In genomic region chr1:92470216-92470615, GRCh38 we compare ENCODE assay signal across 23 cellular contexts. TPM values are rescaled to one million over a fixed set of nuclear protein-coding genes. Genes with fewer than 3 reads are reported as not detected.
A peak's percentile ranks its signal among the peaks of the same experiment; 100 is the strongest.
DNase-seq lines count a peak whose midpoint lies in the region; ATAC-seq and TF ChIP-seq lines count a peak whose summit lies in the region.
"Had no signal": no experiment of that assay in that cellular context is flagged by ENCODE, and none has a peak within 500 bp of the region (broad histone marks: within the 10 kb centered on the region; RNA-seq: fewer than 3 reads in every experiment).

No MANE protein-coding gene starts in this region.

- H3K27me3 Mint-ChIP-seq in activated CD8-positive, alpha-beta T cell treated with anti-CD3 and anti-CD28 coated beads for 36 hours, result no peaks in the 10 kb centered on the region
- no peaks in the 10 kb centered on the region for H3K27me3 Mint-ChIP-seq in activated CD8-positive, alpha-beta T cell treated with anti-CD3 and anti-CD28 coated beads, Interleukin-2, amount 10 ng/mL, durations not matched to agents 7 days and 5 days (ENCODE audit: low read depth)
- H3K27me3 Mint-ChIP-seq in activated T-helper 2 cell treated with anti-CD3 and anti-CD28 coated beads, Interferon-gamma antibody, Interleukin-2, Interleukin-4, amounts not matched to agents 10 μg/mL and 5 μg/mL and 100 μg/mL, durations not matched to agents 14 hours and 24 hours and 36 hours (ENCODE audit: low read depth), result no peaks in the 10 kb centered on the region
- H3K27me3 Mint-ChIP-seq: CD4-positive, alpha-beta T cell had no signal

- no peak overlapping the region for H3K4me3 Mint-ChIP-seq in activated CD8-positive, alpha-beta T cell treated with anti-CD3 and anti-CD28 coated beads for 36 hours
- H3K4me3 Mint-ChIP-seq in activated CD8-positive, alpha-beta T cell treated with anti-CD3 and anti-CD28 coated beads, Interleukin-2, amount 10 ng/mL, durations not matched to agents 7 days and 5 days, result no peak overlapping the region
- H3K4me3 Mint-ChIP-seq in activated T-helper 2 cell treated with anti-CD3 and anti-CD28 coated beads, Interferon-gamma antibody, Interleukin-2, Interleukin-4, amounts not matched to agents 10 μg/mL and 5 μg/mL and 100 μg/mL, durations not matched to agents 14 hours and 24 hours and 36 hours (ENCODE audit: low read depth), result no peak overlapping the region
- H3K4me3 Mint-ChIP-seq: CD14-positive monocyte; CD4-positive, alpha-beta T cell; CD8-positive, alpha-beta memory T cell had no signal

- no peaks in the 10 kb centered on the region for H3K9me3 ChIP-seq in upper lobe of left lung
- H3K9me3 ChIP-seq: A549; BE2C; BLaER1 treated with 17β-estradiol and CSF1 and Interleukin-3, amounts not matched to agents 10 nM and 100 nM had no signal

- peaks cover 55% of the 10 kb centered on the region for H3K4me1 Mint-ChIP-seq in activated CD8-positive, alpha-beta T cell treated with anti-CD3 and anti-CD28 coated beads for 36 hours (ENCODE audit: low read depth)
- peaks cover 60% of the 10 kb centered on the region for H3K4me1 Mint-ChIP-seq in activated CD8-positive, alpha-beta T cell treated with anti-CD3 and anti-CD28 coated beads, Interleukin-2, amount 10 ng/mL, durations not matched to agents 7 days and 5 days (ENCODE audit: low read depth)
- H3K4me1 Mint-ChIP-seq in activated T-helper 2 cell treated with anti-CD3 and anti-CD28 coated beads, Interferon-gamma antibody, Interleukin-2, Interleukin-4, amounts not matched to agents 10 μg/mL and 5 μg/mL and 100 μg/mL, durations not matched to agents 14 hours and 24 hours and 36 hours (ENCODE audit: low read depth), result peaks cover 61% of the 10 kb centered on the region

- POLR2A ChIA-PET in activated CD8-positive, alpha-beta T cell treated with anti-CD3 and anti-CD28 coated beads for 36 hours (lab: Charles Lee), result interaction anchor here (0.6 kb wide), 1 partner anchor 149 kb away, joined by 3 read pairs; no protein-coding TSS in a partner anchor
- POLR2A ChIA-PET in activated CD8-positive, alpha-beta T cell treated with anti-CD3 and anti-CD28 coated beads, Interleukin-2, amount 10 ng/mL, durations not matched to agents 7 days and 5 days (lab: Charles Lee), result interaction anchor here (1.1 kb wide), 1 partner anchor 11 kb away, joined by 5 read pairs; no protein-coding TSS in a partner anchor

- peak overlapping the region; percentile 50 for H3K27ac Mint-ChIP-seq in activated CD8-positive, alpha-beta T cell treated with anti-CD3 and anti-CD28 coated beads for 36 hours
- no peak overlapping the region for H3K27ac Mint-ChIP-seq in activated CD8-positive, alpha-beta T cell treated with anti-CD3 and anti-CD28 coated beads, Interleukin-2, amount 10 ng/mL, durations not matched to agents 7 days and 5 days
- H3K27ac Mint-ChIP-seq in activated T-helper 2 cell treated with anti-CD3 and anti-CD28 coated beads, Interferon-gamma antibody, Interleukin-2, Interleukin-4, amounts not matched to agents 10 μg/mL and 5 μg/mL and 100 μg/mL, durations not matched to agents 14 hours and 24 hours and 36 hours, result peak overlapping the region; percentile 60
- H3K27ac Mint-ChIP-seq: CD4-positive, alpha-beta T cell had no signal

- H3K27me3 ChIP-seq in upper lobe of left lung, result no peaks in the 10 kb centered on the region
- H3K27me3 ChIP-seq: BLaER1 treated with 17β-estradiol and CSF1 and Interleukin-3, amounts not matched to agents 10 nM and 100 nM had no signal

- H3K36me3 Mint-ChIP-seq in activated CD8-positive, alpha-beta T cell treated with anti-CD3 and anti-CD28 coated beads for 36 hours (ENCODE audit: low read depth), result peaks cover 49% of the 10 kb centered on the region
- peaks cover 55% of the 10 kb centered on the region for H3K36me3 Mint-ChIP-seq in activated CD8-positive, alpha-beta T cell treated with anti-CD3 and anti-CD28 coated beads, Interleukin-2, amount 10 ng/mL, durations not matched to agents 7 days and 5 days (ENCODE audit: low read depth)
- H3K36me3 Mint-ChIP-seq in activated T-helper 2 cell treated with anti-CD3 and anti-CD28 coated beads, Interferon-gamma antibody, Interleukin-2, Interleukin-4, amounts not matched to agents 10 μg/mL and 5 μg/mL and 100 μg/mL, durations not matched to agents 14 hours and 24 hours and 36 hours (ENCODE audit: low read depth), result peaks cover 84% of the 10 kb centered on the region
- H3K36me3 Mint-ChIP-seq: CD14-positive monocyte had no signal

- H3K36me3 ChIP-seq in upper lobe of left lung, result no peaks in the 10 kb centered on the region
- H3K36me3 ChIP-seq: BE2C had no signal

- 88 to 98% methylated on average over 1 of the region's 1 CpG for WGBS in upper lobe of left lung, 2 donors

- intact Hi-C loops in activated CD8-positive, alpha-beta T cell treated with anti-CD3 and anti-CD28 coated beads for 36 hours (cut with micrococcal nuclease), result no loop called here
- intact Hi-C loops in left ventricle myocardium superior (cut with micrococcal nuclease) (no loop called here), left cardiac atrium (cut with DNase I) (no loop called here)
- intact Hi-C loops in activated T-helper 2 cell treated with anti-CD3 and anti-CD28 coated beads, Interferon-gamma antibody, Interleukin-2, Interleukin-4, amounts not matched to agents 10 μg/mL and 5 μg/mL and 100 μg/mL, durations not matched to agents 14 hours and 24 hours and 36 hours (cut with micrococcal nuclease), result no loop called here

- no peak for TF ChIP-seq CTCF in activated CD8-positive, alpha-beta T cell treated with anti-CD3 and anti-CD28 coated beads for 36 hours (IDR thresholded peaks at IDR 0.05)
- TF ChIP-seq CTCF in upper lobe of left lung (IDR thresholded peaks at IDR 0.05), result no peak

- no peaks in the 10 kb centered on the region for H3K9me3 Mint-ChIP-seq in activated CD8-positive, alpha-beta T cell treated with anti-CD3 and anti-CD28 coated beads for 36 hours
- H3K9me3 Mint-ChIP-seq in activated CD8-positive, alpha-beta T cell treated with anti-CD3 and anti-CD28 coated beads, Interleukin-2, amount 10 ng/mL, durations not matched to agents 7 days and 5 days (ENCODE audit: insufficient read depth), result no peaks in the 10 kb centered on the region
- H3K9me3 Mint-ChIP-seq in activated T-helper 2 cell treated with anti-CD3 and anti-CD28 coated beads, Interferon-gamma antibody, Interleukin-2, Interleukin-4, amounts not matched to agents 10 μg/mL and 5 μg/mL and 100 μg/mL, durations not matched to agents 14 hours and 24 hours and 36 hours, result no peaks in the 10 kb centered on the region
- H3K9me3 Mint-ChIP-seq: CD14-positive monocyte; CD4-positive, alpha-beta T cell; CD8-positive, alpha-beta memory T cell had no signal

- no peak for DNase-seq in activated CD8-positive, alpha-beta T cell treated with anti-CD3 and anti-CD28 coated beads for 36 hours
- DNase-seq in activated CD8-positive, alpha-beta T cell treated with anti-CD3 and anti-CD28 coated beads, Interleukin-2, amount 10 ng/mL, durations not matched to agents 7 days and 5 days, result no peak
- DNase-seq in left ventricle myocardium superior, result no peak
- no peak for DNase-seq in left cardiac atrium
- DNase-seq in activated T-helper 2 cell treated with anti-CD3 and anti-CD28 coated beads, Interferon-gamma antibody, Interleukin-2, Interleukin-4, amounts not matched to agents 10 μg/mL and 5 μg/mL and 100 μg/mL, durations not matched to agents 14 hours and 24 hours and 36 hours (ENCODE audit: low spot score), result no peak
- no peak for DNase-seq in upper lobe of left lung
- DNase-seq: 8988T; ACHN; AML-193; BE2C; CD4-positive, alpha-beta T cell; CD8-positive, alpha-beta memory T cell; DMS 273 treated with DMSO at 0.1 percent for 48 hours; DMS79; EL; GDM1; GM23248; H7; HCEC 1CT had no signal

- TF ChIP-seq POLR2A in upper lobe of left lung (IDR thresholded peaks at IDR 0.05), result no peak

- no peak for TF ChIP-seq EP300 in upper lobe of left lung (IDR thresholded peaks at IDR 0.05)

- CTCF ChIA-PET in activated CD8-positive, alpha-beta T cell treated with anti-CD3 and anti-CD28 coated beads for 36 hours (lab: Charles Lee), result interaction anchor here (0.9 kb wide), 1 partner anchor 160 kb away, joined by 3 read pairs; no protein-coding TSS in a partner anchor
- CTCF ChIA-PET in activated CD8-positive, alpha-beta T cell treated with anti-CD3 and anti-CD28 coated beads, Interleukin-2, amount 10 ng/mL, durations not matched to agents 7 days and 5 days (lab: Charles Lee), result no interaction called here

- H3K4me1 ChIP-seq in upper lobe of left lung, result no peaks in the 10 kb centered on the region
- H3K4me1 ChIP-seq: A549, BE2C had no signal

- no peak overlapping the region for H3K4me3 ChIP-seq in upper lobe of left lung
- H3K4me3 ChIP-seq: A549; BLaER1 treated with 17β-estradiol and CSF1 and Interleukin-3, amounts not matched to agents 10 nM and 100 nM; GM12878; GM23248 had no signal

- no peak for ATAC-seq in activated CD8-positive, alpha-beta T cell treated with anti-CD3 and anti-CD28 coated beads for 36 hours
- ATAC-seq in activated CD8-positive, alpha-beta T cell treated with anti-CD3 and anti-CD28 coated beads, Interleukin-2, amount 10 ng/mL, durations not matched to agents 7 days and 5 days, result no peak
- ATAC-seq in left ventricle myocardium superior (peak; percentile 40), left cardiac atrium (no peak), upper lobe of left lung (ENCODE audit: low FRiP score in 2 of 2) (no peak)
- ATAC-seq: A549, GM12878 had no signal

- no peak overlapping the region for H3K27ac ChIP-seq in upper lobe of left lung
- H3K27ac ChIP-seq: A549; BLaER1 treated with 17β-estradiol and CSF1 and Interleukin-3, amounts not matched to agents 10 nM and 100 nM; GM23248 had no signal

RNA-seq across cellular contexts. Expression of gene GFI1, which starts 16.5 kb away (rescaled TPM):
- total RNA-seq in activated CD8-positive, alpha-beta T cell treated with anti-CD3 and anti-CD28 coated beads for 36 hours, result 10 to 100 TPM; 54.3 to 55.3 TPM
- total RNA-seq in activated CD8-positive, alpha-beta T cell treated with anti-CD3 and anti-CD28 coated beads, Interleukin-2, amount 10 ng/mL, durations not matched to agents 7 days and 5 days, result 10 to 100 TPM; 47.6 to 48.3 TPM
- total RNA-seq in left ventricle myocardium superior (0.30 TPM), left cardiac atrium (under 1 TPM; 0.63 to 0.85 TPM), upper lobe of left lung (1 to 10 TPM; 2.0 to 7.3 (median 4.0) TPM)
- total RNA-seq in activated T-helper 2 cell treated with anti-CD3 and anti-CD28 coated beads, Interferon-gamma antibody, Interleukin-2, Interleukin-4, amounts not matched to agents 10 μg/mL and 5 μg/mL and 100 μg/mL, durations not matched to agents 14 hours and 24 hours and 36 hours, result 93.8 and 99.4 TPM in 2 replicates
- total RNA-seq: GM23248 had no signal

Comparison
In these comparisons a context has a peak if more than half of its experiments do, and no peak if none do; other contexts are left out.
1. RNA of gene GFI1, which starts 16.5 kb away (total RNA-seq): 93.8 to 99.4 TPM in activated T-helper 2 cell treated with anti-CD3 and anti-CD28 coated beads, Interferon-gamma antibody, Interleukin-2, Interleukin-4, amounts not matched to agents 10 μg/mL and 5 μg/mL and 100 μg/mL, durations not matched to agents 14 hours and 24 hours and 36 hours, 54.3 to 55.3 TPM in activated CD8-positive, alpha-beta T cell treated with anti-CD3 and anti-CD28 coated beads for 36 hours and 47.6 to 48.3 TPM in activated CD8-positive, alpha-beta T cell treated with anti-CD3 and anti-CD28 coated beads, Interleukin-2, amount 10 ng/mL, durations not matched to agents 7 days and 5 days; 2.0 to 7.3 TPM in upper lobe of left lung, 0.63 to 0.85 TPM in left cardiac atrium and 0.30 TPM in left ventricle myocardium superior (single experiment); every median in the first group is over 4 times any median in the second.